In the genomic region with DNA sequence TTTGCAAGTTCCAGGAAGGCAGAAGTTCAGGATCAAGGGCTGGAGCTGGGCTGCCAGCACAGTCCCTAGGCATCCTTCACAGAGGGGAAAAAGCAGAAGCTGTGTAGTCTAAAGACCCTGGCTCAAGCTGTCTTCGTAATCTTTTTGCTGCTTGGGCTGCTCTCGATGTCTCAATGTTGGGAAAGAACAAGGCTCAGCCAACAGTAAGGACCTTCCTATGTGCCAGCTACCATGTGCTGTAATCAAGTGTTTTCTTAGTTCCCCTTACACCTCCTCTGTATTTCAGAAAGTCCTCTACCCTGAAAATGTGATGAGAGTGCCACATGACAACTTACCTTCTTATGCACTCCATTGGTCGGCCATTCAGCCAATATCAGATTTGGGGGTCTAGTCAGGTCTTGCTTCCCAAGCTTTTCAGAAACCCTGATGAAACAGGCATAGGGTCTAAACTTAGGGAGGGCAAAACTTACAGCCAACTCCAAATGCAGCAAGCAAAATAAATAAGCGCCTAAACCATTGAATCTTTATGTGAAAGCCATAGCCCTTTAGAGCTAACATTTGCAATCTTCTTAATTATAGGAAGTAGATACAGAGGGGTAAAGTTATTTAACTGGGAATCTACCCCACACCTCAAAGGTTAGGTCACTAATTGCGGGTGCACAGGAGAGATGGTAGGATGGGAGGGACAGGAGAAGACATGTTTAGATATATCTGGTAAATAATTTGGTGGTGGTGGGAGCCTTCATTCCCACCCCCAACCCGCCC, we compare ENCODE assay signal across 8 cellular contexts. TPM values are rescaled to one million over a fixed set of nuclear protein-coding genes. Genes with fewer than 3 reads are reported as not detected.
DNase-seq lines count a peak whose midpoint lies in the region; ATAC-seq and TF ChIP-seq lines count a peak whose summit lies in the region.

No MANE protein-coding gene starts in this region.

- POLR2A ChIA-PET in activated CD4-positive, alpha-beta memory T cell treated with anti-CD3 and anti-CD28 coated beads, Interleukin-2, amount 10 ng/mL, durations not matched to agents 7 days and 5 days (lab: Charles Lee) = interaction anchor here (0.7 to 5.6 kb wide), 8 partner anchors 11 to 206 kb away, joined by 3 to 195 read pairs (median 5); partner anchors contain the start of genes ARL8B and BHLHE40

- H3K36me3 ChIP-seq in liver (ENCODE audit: control insufficient read depth in 4 of 4, insufficient read depth in 3 of 4, low read depth in 1 of 4, low read length in 3 of 4) = peaks cover 0 to 6% (median 0%) of the 10 kb centered on the region in 4 donors

- H3K4me1 ChIP-seq in liver (ENCODE audit: control insufficient read depth in 4 of 4, insufficient read depth in 4 of 4, low read length in 3 of 4) = peaks cover 6 to 20% (median 11%) of the 10 kb centered on the region in 4 donors

- no peaks in the 10 kb centered on the region for H3K9me3 ChIP-seq in liver (ENCODE audit: control insufficient read depth in 4 of 4, low read length in 3 of 4)

- peaks cover 29% of the 10 kb centered on the region for H3K4me1 Mint-ChIP-seq in T-helper 2 cell treated with Interferon-gamma antibody and Interleukin-4, amounts not matched to agents 5 μg/mL and 100 μg/mL, for 36 hours (ENCODE audit: low read depth)
- H3K4me1 Mint-ChIP-seq in activated CD4-positive, alpha-beta memory T cell treated with anti-CD3 and anti-CD28 coated beads, Interleukin-2, amount 10 ng/mL, durations not matched to agents 7 days and 5 days = peaks cover 25% of the 10 kb centered on the region

- H3K36me3 Mint-ChIP-seq in T-helper 2 cell treated with Interferon-gamma antibody and Interleukin-4, amounts not matched to agents 5 μg/mL and 100 μg/mL, for 36 hours (ENCODE audit: low read depth) = peaks cover 18% of the 10 kb centered on the region
- peaks cover 24% of the 10 kb centered on the region for H3K36me3 Mint-ChIP-seq in activated CD4-positive, alpha-beta memory T cell treated with anti-CD3 and anti-CD28 coated beads, Interleukin-2, amount 10 ng/mL, durations not matched to agents 7 days and 5 days (ENCODE audit: low read depth)

- H3K4me3 ChIP-seq in liver (ENCODE audit: low read depth in 1 of 3, low read length in 3 of 3) = peak overlapping the region; percentile 63 to 93 (median 77)

- no peaks in the 10 kb centered on the region for H3K27me3 ChIP-seq in liver (ENCODE audit: control insufficient read depth in 4 of 4, insufficient read depth in 4 of 4, low read length in 3 of 4)

- WGBS in liver = 46% methylated on average over 6 of the region's 6 CpGs

- H3K9me3 Mint-ChIP-seq in T-helper 2 cell treated with Interferon-gamma antibody and Interleukin-4, amounts not matched to agents 5 μg/mL and 100 μg/mL, for 36 hours = no peaks in the 10 kb centered on the region
- no peaks in the 10 kb centered on the region for H3K9me3 Mint-ChIP-seq in activated CD4-positive, alpha-beta memory T cell treated with anti-CD3 and anti-CD28 coated beads, Interleukin-2, amount 10 ng/mL, durations not matched to agents 7 days and 5 days

- intact Hi-C loops in posterior cingulate gyrus (cut with DNase I) = no loop called here

- no peaks in the 10 kb centered on the region for H3K27me3 Mint-ChIP-seq in T-helper 2 cell treated with Interferon-gamma antibody and Interleukin-4, amounts not matched to agents 5 μg/mL and 100 μg/mL, for 36 hours (ENCODE audit: low read depth)
- H3K27me3 Mint-ChIP-seq in activated CD4-positive, alpha-beta memory T cell treated with anti-CD3 and anti-CD28 coated beads, Interleukin-2, amount 10 ng/mL, durations not matched to agents 7 days and 5 days = no peaks in the 10 kb centered on the region

- peak overlapping the region; percentile 92 to 94 for H3K27ac ChIP-seq in liver (ENCODE audit: low read depth in 1 of 2, low read length in 2 of 2)

- peak overlapping the region; percentile 14 for H3K27ac Mint-ChIP-seq in T-helper 2 cell treated with Interferon-gamma antibody and Interleukin-4, amounts not matched to agents 5 μg/mL and 100 μg/mL, for 36 hours
- no peak overlapping the region for H3K27ac Mint-ChIP-seq in activated CD4-positive, alpha-beta memory T cell treated with anti-CD3 and anti-CD28 coated beads, Interleukin-2, amount 10 ng/mL, durations not matched to agents 7 days and 5 days

- peak overlapping the region; percentile 98 to 99 for H3K9ac ChIP-seq in liver (ENCODE audit: low read depth in 1 of 2, low read length in 2 of 2)

- ATAC-seq in HG03280 (IDR thresholded peaks at IDR 0.05; ENCODE audit: unreplicated experiment) = peak; percentile 10

- CTCF ChIA-PET in activated CD4-positive, alpha-beta memory T cell treated with anti-CD3 and anti-CD28 coated beads, Interleukin-2, amount 10 ng/mL, durations not matched to agents 7 days and 5 days (lab: Charles Lee) = interaction anchor here (1.0 to 5.2 kb wide), 4 partner anchors 10 to 475 kb away, joined by 3 to 33 read pairs (median 4); partner anchors contain the start of gene ARL8B

- DNase-seq in T-helper 2 cell treated with Interferon-gamma antibody and Interleukin-4, amounts not matched to agents 5 μg/mL and 100 μg/mL, for 36 hours (ENCODE audit: low spot score) = no peak
- DNase-seq in T-helper 2 cell (no peak), NCI-H1048 (lab: John Stamatoyannopoulos, UW) (no peak), NCI-H345 treated with DMSO at 0.1 percent for 48 hours (lab: John Stamatoyannopoulos, UW; ENCODE audit: unreplicated experiment) (no peak), posterior cingulate gyrus (no peak)
- no peak for DNase-seq in activated CD4-positive, alpha-beta memory T cell treated with anti-CD3 and anti-CD28 coated beads, Interleukin-2, amount 10 ng/mL, durations not matched to agents 7 days and 5 days

- no peak for TF ChIP-seq CTCF in liver (IDR thresholded peaks at IDR 0.05; ENCODE audit: low read depth, low read length, missing input control)

- TF ChIP-seq RAD21 in liver (IDR thresholded peaks at IDR 0.05) = no peak

- H3K4me3 Mint-ChIP-seq in T-helper 2 cell treated with Interferon-gamma antibody and Interleukin-4, amounts not matched to agents 5 μg/mL and 100 μg/mL, for 36 hours = peak overlapping the region; percentile 99
- peak overlapping the region; percentile 46 for H3K4me3 Mint-ChIP-seq in activated CD4-positive, alpha-beta memory T cell treated with anti-CD3 and anti-CD28 coated beads, Interleukin-2, amount 10 ng/mL, durations not matched to agents 7 days and 5 days

TF ChIP-seq in liver, 16 proteins besides CTCF, POLR2A, EP300 and RAD21:
- TF ChIP-seq, protein P1, sequence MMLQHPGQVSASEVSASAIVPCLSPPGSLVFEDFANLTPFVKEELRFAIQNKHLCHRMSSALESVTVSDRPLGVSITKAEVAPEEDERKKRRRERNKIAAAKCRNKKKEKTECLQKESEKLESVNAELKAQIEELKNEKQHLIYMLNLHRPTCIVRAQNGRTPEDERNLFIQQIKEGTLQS (IDR thresholded peaks at IDR 0.05) = no peak
- TF ChIP-seq YY1 (IDR thresholded peaks at IDR 0.05) = peak; percentile 30
- TF ChIP-seq TAF1 (conservative IDR thresholded peaks at IDR 0.05) = no peak
- no peak for TF ChIP-seq FOXA2 (IDR thresholded peaks at IDR 0.05)
- peak; percentile 18 for TF ChIP-seq MAX (IDR thresholded peaks at IDR 0.05)
- TF ChIP-seq NR2F2 (IDR thresholded peaks at IDR 0.05) = no peak
- TF ChIP-seq, protein P2, sequence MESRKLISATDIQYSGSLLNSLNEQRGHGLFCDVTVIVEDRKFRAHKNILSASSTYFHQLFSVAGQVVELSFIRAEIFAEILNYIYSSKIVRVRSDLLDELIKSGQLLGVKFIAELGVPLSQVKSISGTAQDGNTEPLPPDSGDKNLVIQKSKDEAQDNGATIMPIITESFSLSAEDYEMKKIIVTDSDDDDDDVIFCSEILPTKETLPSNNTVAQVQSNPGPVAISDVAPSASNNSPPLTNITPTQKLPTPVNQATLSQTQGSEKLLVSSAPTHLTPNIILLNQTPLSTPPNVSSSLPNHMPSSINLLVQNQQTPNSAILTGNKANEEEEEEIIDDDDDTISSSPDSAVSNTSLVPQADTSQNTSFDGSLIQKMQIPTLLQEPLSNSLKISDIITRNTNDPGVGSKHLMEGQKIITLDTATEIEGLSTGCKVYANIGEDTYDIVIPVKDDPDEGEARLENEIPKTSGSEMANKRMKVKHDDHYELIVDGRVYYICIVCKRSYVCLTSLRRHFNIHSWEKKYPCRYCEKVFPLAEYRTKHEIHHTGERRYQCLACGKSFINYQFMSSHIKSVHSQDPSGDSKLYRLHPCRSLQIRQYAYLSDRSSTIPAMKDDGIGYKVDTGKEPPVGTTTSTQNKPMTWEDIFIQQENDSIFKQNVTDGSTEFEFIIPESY (IDR thresholded peaks at IDR 0.05) = no peak

RNA-seq across cellular contexts. Expression of gene EDEM1, which starts 1.2 kb away (rescaled TPM):
- total RNA-seq in activated CD4-positive, alpha-beta memory T cell treated with anti-CD3 and anti-CD28 coated beads, Interleukin-2, amount 10 ng/mL, durations not matched to agents 7 days and 5 days = 100 to 1,000 TPM; 148 to 150 TPM
- 10 to 100 TPM; 22.0 to 97.5 TPM for total RNA-seq in liver
- 10 to 100 TPM; 20.4 to 43.8 TPM for polyA plus RNA-seq in liver
